In the genomic region with DNA sequence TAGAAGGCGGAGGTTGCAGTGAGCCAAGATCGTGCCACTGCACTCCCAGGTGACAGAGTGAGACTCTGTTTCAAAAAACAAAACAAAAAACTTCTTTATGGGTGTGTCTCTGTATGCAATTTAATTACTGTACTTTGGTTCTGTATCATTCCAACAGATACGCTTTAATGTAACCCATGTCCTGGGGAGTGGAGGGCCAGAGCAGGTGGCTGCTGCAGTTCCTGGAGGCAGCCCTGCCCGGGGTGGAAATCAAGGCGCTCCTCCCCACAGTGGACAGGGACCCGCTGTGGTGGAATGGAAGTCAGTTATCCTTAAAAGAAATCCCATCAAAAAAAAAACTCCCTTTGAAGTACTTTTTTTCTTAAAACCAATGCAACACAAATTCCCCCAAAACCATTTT, we compare ENCODE assay signal across 10 cellular contexts. TPM values are rescaled to one million over a fixed set of nuclear protein-coding genes. Genes with fewer than 3 reads are reported as not detected.
DNase-seq lines count a peak whose midpoint lies in the region; ATAC-seq and TF ChIP-seq lines count a peak whose summit lies in the region.
"Had no signal": no experiment of that assay in that cellular context is flagged by ENCODE, and none has a peak within 500 bp of the region (broad histone marks: within the 10 kb centered on the region; RNA-seq: fewer than 3 reads in every experiment).

No MANE protein-coding gene starts in this region.

- RAD21 ChIA-PET in HCT116 (lab: Charles Lee; ENCODE audit: low non-redundant PET in 1 of 2, low total read pairs in 2 of 2, uncharacterized antibody in 2 of 2, unreplicated experiment in 2 of 2) = no interaction called here

- H2AFZ ChIP-seq in HCT116 (ENCODE audit: low read depth, low read length, poor library complexity, severe bottlenecking) = no peak overlapping the region

- peaks cover 61% of the 10 kb centered on the region for H4K20me1 ChIP-seq in BLaER1
- no peaks in the 10 kb centered on the region for H4K20me1 ChIP-seq in HCT116 (ENCODE audit: insufficient read depth)

- H3K9ac ChIP-seq in BLaER1 = no peak overlapping the region
- no peak overlapping the region for H3K9ac ChIP-seq in HCT116 (ENCODE audit: low read length)

- H3K36me3 ChIP-seq in BLaER1 = peaks cover 38% of the 10 kb centered on the region
- 0 out of 4 replicates have a peak, but pooled peaks cover 0 to under 1% of the 10 kb centered on the region in 2 experiments for H3K36me3 ChIP-seq in HCT116 (ENCODE audit: control insufficient read depth in 1 of 2, insufficient read depth in 2 of 2, low read length in 2 of 2)
- no peaks in the 10 kb centered on the region for H3K36me3 ChIP-seq in mucosa of descending colon (ENCODE audit: low read depth)
- H3K36me3 ChIP-seq in adrenal gland (replicated peaks in 1 of 2) = no peaks in the 10 kb centered on the region
- no peaks in the 10 kb centered on the region for H3K36me3 ChIP-seq in upper lobe of right lung

- TF ChIP-seq RAD21 in HCT116 (IDR thresholded peaks at IDR 0.05; ENCODE audit: low read depth) = no peak

- ATAC-seq in HCT116 (no peak), mucosa of descending colon (peak; percentile 54), upper lobe of right lung (no peak)

- DNase-seq in HCT116 (ENCODE audit: low read depth, low spot score) (no peak), mucosa of descending colon (peak; percentile 60 to 71 (median 71)), adrenal gland (no peak), SHP77 (lab: John Stamatoyannopoulos, UW) (no peak), GM10248 (ENCODE audit: extremely low spot score) (no peak), upper lobe of right lung (no peak)
- DNase-seq in activated naive CD8-positive, alpha-beta T cell treated with anti-CD3 and anti-CD28 coated beads for 36 hours = no peak
- DNase-seq: COR-L47, Right ventricle myocardium superior had no signal

- peaks cover 52% of the 10 kb centered on the region for H3K4me1 Mint-ChIP-seq in activated naive CD8-positive, alpha-beta T cell treated with anti-CD3 and anti-CD28 coated beads for 36 hours

- H3K27me3 Mint-ChIP-seq in activated naive CD8-positive, alpha-beta T cell treated with anti-CD3 and anti-CD28 coated beads for 36 hours = no peaks in the 10 kb centered on the region

- H3K4me3 ChIP-seq in BLaER1 = no peak overlapping the region; the same call in 1 of the 2 replicates
- peak overlapping the region in 1 of 2 experiments; percentile 71; a peak in 1 of 4 replicates for H3K4me3 ChIP-seq in HCT116 (replicated peaks in 1 of 2; ENCODE audit: low read depth in 1 of 2, low read length in 2 of 2)
- H3K4me3 ChIP-seq in mucosa of descending colon = no peak overlapping the region
- no peak overlapping the region for H3K4me3 ChIP-seq in adrenal gland
- H3K4me3 ChIP-seq in upper lobe of right lung = no peak overlapping the region

- POLR2A ChIA-PET in HCT116 (lab: Charles Lee) = no interaction called here
- POLR2A ChIA-PET in GM10248 (lab: Yijun Ruan, JAX) = interaction anchor here (1.4 kb wide), 1 partner anchor 14 kb away, joined by 3 read pairs; no protein-coding TSS in a partner anchor

- TF ChIP-seq CTCF in HCT116 (IDR thresholded peaks at IDR 0.05 in 2 of 3, conservative IDR thresholded peaks at IDR 0.05 in 1 of 3; ENCODE audit: borderline replicate concordance in 1 of 3, insufficient read depth in 1 of 3, low read depth in 2 of 3, low read length in 2 of 3) (no peak), mucosa of descending colon (IDR thresholded peaks at IDR 0.05) (no peak), adrenal gland (IDR thresholded peaks at IDR 0.05) (no peak), GM10248 (IDR thresholded peaks at IDR 0.05; ENCODE audit: control extremely low read depth, extremely low read depth, low read depth, missing control alignments) (no peak), upper lobe of right lung (IDR thresholded peaks at IDR 0.05) (no peak)

- H3K9me3 ChIP-seq in BLaER1 (no peaks in the 10 kb centered on the region), HCT116 (ENCODE audit: control insufficient read depth in 1 of 2, insufficient read depth in 1 of 2, low read depth in 1 of 2, low read length in 2 of 2) (no peaks in the 10 kb centered on the region), mucosa of descending colon (no peaks in the 10 kb centered on the region), adrenal gland (replicated peaks in 1 of 3) (no peaks in the 10 kb centered on the region), upper lobe of right lung (no peaks in the 10 kb centered on the region)

- H3K4me3 Mint-ChIP-seq in activated naive CD8-positive, alpha-beta T cell treated with anti-CD3 and anti-CD28 coated beads for 36 hours = peak overlapping the region; percentile 95

- CTCF ChIA-PET in HCT116 (lab: Charles Lee) = no interaction called here
- CTCF ChIA-PET in GM10248 (lab: Yijun Ruan, JAX) = interaction anchor here (1.2 kb wide), 1 partner anchor 56 kb away, joined by 3 read pairs; no protein-coding TSS in a partner anchor

- peaks cover 33% of the 10 kb centered on the region for H3K36me3 Mint-ChIP-seq in activated naive CD8-positive, alpha-beta T cell treated with anti-CD3 and anti-CD28 coated beads for 36 hours

- WGBS in adrenal gland, 4 donors = 95 to 99% (median 98%) methylated on average over 6 of the region's 6 CpGs

- intact Hi-C loops in HCT116 (cut with micrococcal nuclease) = no loop called here
- intact Hi-C loops in mucosa of descending colon (cut with DNase I, micrococcal nuclease) = no loop called here
- intact Hi-C loops in adrenal gland (cut with DNase I) = no loop called here
- intact Hi-C loops in upper lobe of right lung (cut with DNase I) = no loop called here

- H3K27me3 ChIP-seq in BLaER1 = no peaks in the 10 kb centered on the region
- H3K27me3 ChIP-seq in HCT116 (ENCODE audit: insufficient read depth, low read length) = no peaks in the 10 kb centered on the region
- H3K27me3 ChIP-seq in adrenal gland = no peaks in the 10 kb centered on the region
- no peaks in the 10 kb centered on the region for H3K27me3 ChIP-seq in upper lobe of right lung

- H3K4me2 ChIP-seq in BLaER1 = peak overlapping the region; percentile 91
- peak overlapping the region; percentile 92 for H3K4me2 ChIP-seq in HCT116 (ENCODE audit: low read length)

- H3K27ac ChIP-seq in BLaER1 (no peak overlapping the region), HCT116 (ENCODE audit: low read depth, low read length) (no peak overlapping the region), adrenal gland (peak overlapping the region in 1 of 5 donors; percentile 10), upper lobe of right lung (no peak overlapping the region)

- no TSS peak for BruUV-seq in HCT116 (replicated peaks; lab: Mats Ljungman, UMichigan)

- no peaks in the 10 kb centered on the region for H3K9me2 ChIP-seq in HCT116 (ENCODE audit: insufficient read depth)

- H3K27ac Mint-ChIP-seq in activated naive CD8-positive, alpha-beta T cell treated with anti-CD3 and anti-CD28 coated beads for 36 hours = no peak overlapping the region

- TF ChIP-seq POLR2A in HCT116 (IDR thresholded peaks at IDR 0.05; ENCODE audit: borderline replicate concordance, extremely low read depth, insufficient read depth, insufficient read length) (no peak), adrenal gland (IDR thresholded peaks at IDR 0.05) (no peak)

- H3K9me3 Mint-ChIP-seq in activated naive CD8-positive, alpha-beta T cell treated with anti-CD3 and anti-CD28 coated beads for 36 hours = no peaks in the 10 kb centered on the region

- H3K79me2 ChIP-seq in HCT116 (ENCODE audit: insufficient read depth, low read length) = peaks cover 65% of the 10 kb centered on the region

- H3K4me1 ChIP-seq in BLaER1 = peaks cover 62% of the 10 kb centered on the region
- peaks cover 7 to 17% of the 10 kb centered on the region in 2 experiments; a peak in 2 of 4 replicates for H3K4me1 ChIP-seq in HCT116 (ENCODE audit: control insufficient read depth in 1 of 2, insufficient read depth in 2 of 2, low read length in 2 of 2)
- H3K4me1 ChIP-seq in mucosa of descending colon (ENCODE audit: low read depth) = peaks cover 13% of the 10 kb centered on the region
- H3K4me1 ChIP-seq in adrenal gland (replicated peaks in 1 of 2) = peaks cover 16 to 39% of the 10 kb centered on the region in 2 donors
- H3K4me1 ChIP-seq in upper lobe of right lung = peaks cover 38% of the 10 kb centered on the region

TF ChIP-seq in HCT116, 20 proteins besides CTCF, POLR2A, EP300 and RAD21 (continues in another document):
- TF ChIP-seq SIN3A (IDR thresholded peaks at IDR 0.05; ENCODE audit: low read depth) (no peak), FOSL1 (IDR thresholded peaks at IDR 0.05; ENCODE audit: low read depth) (no peak), ZFX (IDR thresholded peaks at IDR 0.05) (no peak), ZNF274 (IDR thresholded peaks at IDR 0.05; ENCODE audit: low read depth, low read length) (no peak), EGR1 (IDR thresholded peaks at IDR 0.05; ENCODE audit: low read depth) (no peak)
- TF ChIP-seq, protein P1, sequence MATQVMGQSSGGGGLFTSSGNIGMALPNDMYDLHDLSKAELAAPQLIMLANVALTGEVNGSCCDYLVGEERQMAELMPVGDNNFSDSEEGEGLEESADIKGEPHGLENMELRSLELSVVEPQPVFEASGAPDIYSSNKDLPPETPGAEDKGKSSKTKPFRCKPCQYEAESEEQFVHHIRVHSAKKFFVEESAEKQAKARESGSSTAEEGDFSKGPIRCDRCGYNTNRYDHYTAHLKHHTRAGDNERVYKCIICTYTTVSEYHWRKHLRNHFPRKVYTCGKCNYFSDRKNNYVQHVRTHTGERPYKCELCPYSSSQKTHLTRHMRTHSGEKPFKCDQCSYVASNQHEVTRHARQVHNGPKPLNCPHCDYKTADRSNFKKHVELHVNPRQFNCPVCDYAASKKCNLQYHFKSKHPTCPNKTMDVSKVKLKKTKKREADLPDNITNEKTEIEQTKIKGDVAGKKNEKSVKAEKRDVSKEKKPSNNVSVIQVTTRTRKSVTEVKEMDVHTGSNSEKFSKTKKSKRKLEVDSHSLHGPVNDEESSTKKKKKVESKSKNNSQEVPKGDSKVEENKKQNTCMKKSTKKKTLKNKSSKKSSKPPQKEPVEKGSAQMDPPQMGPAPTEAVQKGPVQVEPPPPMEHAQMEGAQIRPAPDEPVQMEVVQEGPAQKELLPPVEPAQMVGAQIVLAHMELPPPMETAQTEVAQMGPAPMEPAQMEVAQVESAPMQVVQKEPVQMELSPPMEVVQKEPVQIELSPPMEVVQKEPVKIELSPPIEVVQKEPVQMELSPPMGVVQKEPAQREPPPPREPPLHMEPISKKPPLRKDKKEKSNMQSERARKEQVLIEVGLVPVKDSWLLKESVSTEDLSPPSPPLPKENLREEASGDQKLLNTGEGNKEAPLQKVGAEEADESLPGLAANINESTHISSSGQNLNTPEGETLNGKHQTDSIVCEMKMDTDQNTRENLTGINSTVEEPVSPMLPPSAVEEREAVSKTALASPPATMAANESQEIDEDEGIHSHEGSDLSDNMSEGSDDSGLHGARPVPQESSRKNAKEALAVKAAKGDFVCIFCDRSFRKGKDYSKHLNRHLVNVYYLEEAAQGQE (IDR thresholded peaks at IDR 0.05; ENCODE audit: low read depth) = no peak

RNA-seq across cellular contexts. Expression of a gene that starts 1.9 kb away (rescaled TPM):
- 59.1 TPM for total RNA-seq in HCT116 (2021; ENCODE audit: unreplicated experiment)
- polyA plus RNA-seq in HCT116 (2012) = 68.9 and 69.2 TPM in 2 replicates
- total RNA-seq in activated naive CD8-positive, alpha-beta T cell treated with anti-CD3 and anti-CD28 coated beads for 36 hours = 10 to 100 TPM; 53.2 to 53.4 TPM
- total RNA-seq in mucosa of descending colon = 100 to 1,000 TPM in 2 of 3 donors, 10 to 100 TPM in 1; 63.7 to 125 (median 109) TPM
- total RNA-seq in adrenal gland = 100 to 1,000 TPM in 5 of 8 donors, 10 to 100 TPM in 3; 47.9 to 197 (median 125) TPM
- 100 to 1,000 TPM in 1 of 3 donors, 10 to 100 TPM in 2; 65.5 to 122 (median 68.4) TPM for polyA plus RNA-seq in adrenal gland
- 105 TPM for total RNA-seq in upper lobe of right lung

Comparison
In these comparisons a context has a peak if more than half of its experiments do, and no peak if none do; other contexts are left out.
1. DNase-seq: peak in mucosa of descending colon (3 of 3); none in HCT116 (single experiment), activated naive CD8-positive, alpha-beta T cell treated with anti-CD3 and anti-CD28 coated beads for 36 hours (single experiment), adrenal gland (0 of 7), SHP77 (0 of 2), GM10248 (single experiment) and upper lobe of right lung (single experiment).